In the genomic region with DNA sequence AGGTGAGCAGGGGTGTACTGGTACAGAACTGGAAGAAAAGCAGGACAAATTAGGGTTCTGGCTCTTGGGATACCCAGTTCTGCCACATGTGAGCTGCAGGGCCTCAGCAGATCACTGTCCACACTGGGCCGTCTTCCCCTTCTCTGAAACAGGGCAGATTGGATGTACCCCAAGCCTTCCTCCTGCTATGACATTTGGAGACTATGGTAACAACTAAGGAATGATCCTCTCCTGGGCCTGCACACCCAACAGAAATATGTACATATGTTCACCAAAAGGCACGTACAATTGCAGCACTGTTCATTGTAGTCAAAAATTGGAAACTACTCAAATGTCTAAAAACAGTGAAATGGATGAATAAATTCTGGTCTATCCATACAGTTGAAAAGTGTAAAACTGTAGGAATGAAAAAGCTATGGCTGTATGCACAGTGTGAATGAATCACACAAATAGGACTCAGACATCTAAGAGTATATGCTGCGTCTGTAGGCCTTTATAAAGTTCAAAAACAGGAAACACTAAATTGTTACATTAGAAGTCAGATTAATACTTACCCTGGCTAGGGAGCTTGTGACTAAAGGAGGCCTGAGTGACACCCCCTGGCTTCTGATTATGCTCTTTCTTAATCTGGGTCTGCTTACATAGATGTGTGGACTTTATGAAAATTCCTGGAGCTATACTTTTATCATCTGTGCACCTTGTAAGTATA, we compare ENCODE assay signal across 17 cellular contexts. TPM values are rescaled to one million over a fixed set of nuclear protein-coding genes. Genes with fewer than 3 reads are reported as not detected.
DNase-seq lines count a peak whose midpoint lies in the region; ATAC-seq and TF ChIP-seq lines count a peak whose summit lies in the region.
"Had no signal": no experiment of that assay in that cellular context is flagged by ENCODE, and none has a peak within 500 bp of the region (broad histone marks: within the 10 kb centered on the region; RNA-seq: fewer than 3 reads in every experiment).

No MANE protein-coding gene starts in this region.

- CTCF ChIA-PET in activated CD4-positive, alpha-beta memory T cell treated with anti-CD3 and anti-CD28 coated beads for 36 hours (lab: Charles Lee) = interaction anchor here (0.7 to 1.7 kb wide), 4 partner anchors 17 to 87 kb away, joined by 3 to 4 read pairs (median 3); no protein-coding TSS in a partner anchor
- CTCF ChIA-PET in activated CD4-positive, alpha-beta memory T cell treated with anti-CD3 and anti-CD28 coated beads, Interleukin-2, amount 10 ng/mL, durations not matched to agents 7 days and 5 days (lab: Charles Lee) = interaction anchor here (2.2 kb wide), 1 partner anchor 55 kb away, joined by 8 read pairs; no protein-coding TSS in a partner anchor

- POLR2A ChIA-PET in activated CD4-positive, alpha-beta memory T cell treated with anti-CD3 and anti-CD28 coated beads for 36 hours (lab: Charles Lee) = interaction anchor here (1.1 kb wide), 1 partner anchor 16 kb away, joined by 3 read pairs; a partner anchor contains a TSS
- POLR2A ChIA-PET in activated CD4-positive, alpha-beta memory T cell treated with anti-CD3 and anti-CD28 coated beads, Interleukin-2, amount 10 ng/mL, durations not matched to agents 7 days and 5 days (lab: Charles Lee) = no interaction called here

- H3K27me3 Mint-ChIP-seq in activated CD4-positive, alpha-beta memory T cell treated with anti-CD3 and anti-CD28 coated beads for 36 hours = no peaks in the 10 kb centered on the region
- H3K27me3 Mint-ChIP-seq in activated CD4-positive, alpha-beta memory T cell treated with anti-CD3 and anti-CD28 coated beads, Interleukin-2, amount 10 ng/mL, durations not matched to agents 7 days and 5 days = no peaks in the 10 kb centered on the region
- H3K27me3 Mint-ChIP-seq in HFFc6 (ENCODE audit: insufficient read depth) = peaks cover 13% of the 10 kb centered on the region
- H3K27me3 Mint-ChIP-seq in chondrocyte (ENCODE audit: low read depth) = no peaks in the 10 kb centered on the region
- H3K27me3 Mint-ChIP-seq in nephron (ENCODE audit: low read depth) = no peaks in the 10 kb centered on the region

- no peak for DNase-seq in activated CD4-positive, alpha-beta memory T cell treated with anti-CD3 and anti-CD28 coated beads for 36 hours
- no peak for DNase-seq in activated CD4-positive, alpha-beta memory T cell treated with anti-CD3 and anti-CD28 coated beads, Interleukin-2, amount 10 ng/mL, durations not matched to agents 7 days and 5 days
- DNase-seq in HFFc6 (no peak), chondrocyte (ENCODE audit: low spot score) (no peak), NCI-H2227 (lab: John Stamatoyannopoulos, UW; ENCODE audit: unreplicated experiment) (no peak), NAMALWA (ENCODE audit: low spot score) (no peak)
- DNase-seq: COR-L47, H9, Karpas-422, MG63, NCI-H1105, NCI-H187, NCI-H345, NCI-H69, SHP77 had no signal

- H3K4me1 Mint-ChIP-seq in activated CD4-positive, alpha-beta memory T cell treated with anti-CD3 and anti-CD28 coated beads for 36 hours (ENCODE audit: low read depth) = peaks cover 47% of the 10 kb centered on the region
- peaks cover 19% of the 10 kb centered on the region for H3K4me1 Mint-ChIP-seq in activated CD4-positive, alpha-beta memory T cell treated with anti-CD3 and anti-CD28 coated beads, Interleukin-2, amount 10 ng/mL, durations not matched to agents 7 days and 5 days
- H3K4me1 Mint-ChIP-seq in HFFc6 (ENCODE audit: low read depth) (peaks cover 16% of the 10 kb centered on the region), chondrocyte (ENCODE audit: low read depth) (peaks cover 31% of the 10 kb centered on the region), nephron (peaks cover 30% of the 10 kb centered on the region)

- H3K27ac Mint-ChIP-seq in activated CD4-positive, alpha-beta memory T cell treated with anti-CD3 and anti-CD28 coated beads for 36 hours = peak overlapping the region; percentile 36
- no peak overlapping the region for H3K27ac Mint-ChIP-seq in activated CD4-positive, alpha-beta memory T cell treated with anti-CD3 and anti-CD28 coated beads, Interleukin-2, amount 10 ng/mL, durations not matched to agents 7 days and 5 days
- H3K27ac Mint-ChIP-seq in HFFc6 (peak overlapping the region; percentile 44), chondrocyte (ENCODE audit: unreplicated experiment) (peak overlapping the region; percentile 5), nephron (peak overlapping the region; percentile 47 to 89 (median 80))

- no peak for ATAC-seq in GM21423 (IDR thresholded peaks at IDR 0.05; ENCODE audit: unreplicated experiment)

- H3K4me3 Mint-ChIP-seq in activated CD4-positive, alpha-beta memory T cell treated with anti-CD3 and anti-CD28 coated beads for 36 hours = no peak overlapping the region
- no peak overlapping the region for H3K4me3 Mint-ChIP-seq in activated CD4-positive, alpha-beta memory T cell treated with anti-CD3 and anti-CD28 coated beads, Interleukin-2, amount 10 ng/mL, durations not matched to agents 7 days and 5 days
- H3K4me3 Mint-ChIP-seq in HFFc6 (no peak overlapping the region), chondrocyte (ENCODE audit: unreplicated experiment) (no peak overlapping the region), nephron (no peak overlapping the region)
- H3K4me3 Mint-ChIP-seq: H9 had no signal

- no peak for TF ChIP-seq CTCF in HFFc6 (IDR thresholded peaks at IDR 0.05)
- TF ChIP-seq CTCF in chondrocyte (IDR thresholded peaks at IDR 0.05) = no peak
- TF ChIP-seq CTCF in nephron (IDR thresholded peaks at IDR 0.05; ENCODE audit: unreplicated experiment in 3 of 3) = no peak

- H3K36me3 Mint-ChIP-seq in activated CD4-positive, alpha-beta memory T cell treated with anti-CD3 and anti-CD28 coated beads for 36 hours = no peaks in the 10 kb centered on the region
- H3K36me3 Mint-ChIP-seq in activated CD4-positive, alpha-beta memory T cell treated with anti-CD3 and anti-CD28 coated beads, Interleukin-2, amount 10 ng/mL, durations not matched to agents 7 days and 5 days (ENCODE audit: low read depth) = no peaks in the 10 kb centered on the region
- H3K36me3 Mint-ChIP-seq in HFFc6 (ENCODE audit: low read depth) (no peaks in the 10 kb centered on the region), chondrocyte (ENCODE audit: low read depth) (no peaks in the 10 kb centered on the region), nephron (ENCODE audit: low read depth) (no peaks in the 10 kb centered on the region)

- intact Hi-C loops in activated CD4-positive, alpha-beta memory T cell treated with anti-CD3 and anti-CD28 coated beads for 36 hours (cut with micrococcal nuclease) = loop anchor here (10.0 kb wide), 1 partner anchor 1495 kb away; no protein-coding TSS in a partner anchor

- no peaks in the 10 kb centered on the region for H3K9me3 Mint-ChIP-seq in activated CD4-positive, alpha-beta memory T cell treated with anti-CD3 and anti-CD28 coated beads for 36 hours
- H3K9me3 Mint-ChIP-seq in activated CD4-positive, alpha-beta memory T cell treated with anti-CD3 and anti-CD28 coated beads, Interleukin-2, amount 10 ng/mL, durations not matched to agents 7 days and 5 days = no peaks in the 10 kb centered on the region
- no peaks in the 10 kb centered on the region for H3K9me3 Mint-ChIP-seq in HFFc6
- no peaks in the 10 kb centered on the region for H3K9me3 Mint-ChIP-seq in chondrocyte (ENCODE audit: low read depth)
- H3K9me3 Mint-ChIP-seq in nephron = no peaks in the 10 kb centered on the region
- H3K9me3 Mint-ChIP-seq: H9 had no signal

RNA-seq across cellular contexts. Expression of a gene that starts 16.1 kb away (rescaled TPM):
- 10 to 100 TPM; 66.4 to 66.6 TPM for total RNA-seq in activated CD4-positive, alpha-beta memory T cell treated with anti-CD3 and anti-CD28 coated beads for 36 hours
- 10 to 100 TPM; 78.7 to 90.3 TPM for total RNA-seq in activated CD4-positive, alpha-beta memory T cell treated with anti-CD3 and anti-CD28 coated beads, Interleukin-2, amount 10 ng/mL, durations not matched to agents 7 days and 5 days
- 10 to 100 TPM; 54.1 to 62.7 (median 58.9) TPM for total RNA-seq in HFFc6 (2021; fragmentation: NEBNext Ultra II Directional; extraction: Animal tissue kit (Norgen Biotek cat#: 25700))
- 79.8 to 95.7 TPM (median 80.6 TPM) in 3 replicates for total RNA-seq in chondrocyte
